ENCODE assay signal across 1 cellular context in the genomic region with DNA sequence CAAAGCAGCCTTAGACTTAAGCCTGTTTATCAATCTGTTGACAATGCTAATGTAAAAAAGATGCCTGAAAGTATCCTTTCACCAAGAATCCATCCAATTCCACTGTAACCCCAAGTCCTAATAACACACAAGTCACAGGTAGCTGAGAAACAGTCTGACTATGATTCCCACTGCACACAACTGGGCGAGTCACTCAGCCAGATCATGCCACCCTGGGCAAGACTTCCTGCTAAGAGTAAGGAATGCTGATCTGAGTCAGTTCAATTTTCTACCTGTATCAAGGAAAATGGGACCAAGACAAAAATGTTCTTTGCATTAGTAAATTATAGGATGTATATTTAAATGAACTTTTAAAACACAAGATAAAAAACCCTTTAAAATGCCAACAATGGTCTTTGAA.
TF ChIP-seq lines count a peak whose summit lies in the region.

No MANE protein-coding gene starts in this region.

TF ChIP-seq in GM23338, 12 proteins besides CTCF, POLR2A, EP300 and RAD21:
- TF ChIP-seq, protein P1, sequence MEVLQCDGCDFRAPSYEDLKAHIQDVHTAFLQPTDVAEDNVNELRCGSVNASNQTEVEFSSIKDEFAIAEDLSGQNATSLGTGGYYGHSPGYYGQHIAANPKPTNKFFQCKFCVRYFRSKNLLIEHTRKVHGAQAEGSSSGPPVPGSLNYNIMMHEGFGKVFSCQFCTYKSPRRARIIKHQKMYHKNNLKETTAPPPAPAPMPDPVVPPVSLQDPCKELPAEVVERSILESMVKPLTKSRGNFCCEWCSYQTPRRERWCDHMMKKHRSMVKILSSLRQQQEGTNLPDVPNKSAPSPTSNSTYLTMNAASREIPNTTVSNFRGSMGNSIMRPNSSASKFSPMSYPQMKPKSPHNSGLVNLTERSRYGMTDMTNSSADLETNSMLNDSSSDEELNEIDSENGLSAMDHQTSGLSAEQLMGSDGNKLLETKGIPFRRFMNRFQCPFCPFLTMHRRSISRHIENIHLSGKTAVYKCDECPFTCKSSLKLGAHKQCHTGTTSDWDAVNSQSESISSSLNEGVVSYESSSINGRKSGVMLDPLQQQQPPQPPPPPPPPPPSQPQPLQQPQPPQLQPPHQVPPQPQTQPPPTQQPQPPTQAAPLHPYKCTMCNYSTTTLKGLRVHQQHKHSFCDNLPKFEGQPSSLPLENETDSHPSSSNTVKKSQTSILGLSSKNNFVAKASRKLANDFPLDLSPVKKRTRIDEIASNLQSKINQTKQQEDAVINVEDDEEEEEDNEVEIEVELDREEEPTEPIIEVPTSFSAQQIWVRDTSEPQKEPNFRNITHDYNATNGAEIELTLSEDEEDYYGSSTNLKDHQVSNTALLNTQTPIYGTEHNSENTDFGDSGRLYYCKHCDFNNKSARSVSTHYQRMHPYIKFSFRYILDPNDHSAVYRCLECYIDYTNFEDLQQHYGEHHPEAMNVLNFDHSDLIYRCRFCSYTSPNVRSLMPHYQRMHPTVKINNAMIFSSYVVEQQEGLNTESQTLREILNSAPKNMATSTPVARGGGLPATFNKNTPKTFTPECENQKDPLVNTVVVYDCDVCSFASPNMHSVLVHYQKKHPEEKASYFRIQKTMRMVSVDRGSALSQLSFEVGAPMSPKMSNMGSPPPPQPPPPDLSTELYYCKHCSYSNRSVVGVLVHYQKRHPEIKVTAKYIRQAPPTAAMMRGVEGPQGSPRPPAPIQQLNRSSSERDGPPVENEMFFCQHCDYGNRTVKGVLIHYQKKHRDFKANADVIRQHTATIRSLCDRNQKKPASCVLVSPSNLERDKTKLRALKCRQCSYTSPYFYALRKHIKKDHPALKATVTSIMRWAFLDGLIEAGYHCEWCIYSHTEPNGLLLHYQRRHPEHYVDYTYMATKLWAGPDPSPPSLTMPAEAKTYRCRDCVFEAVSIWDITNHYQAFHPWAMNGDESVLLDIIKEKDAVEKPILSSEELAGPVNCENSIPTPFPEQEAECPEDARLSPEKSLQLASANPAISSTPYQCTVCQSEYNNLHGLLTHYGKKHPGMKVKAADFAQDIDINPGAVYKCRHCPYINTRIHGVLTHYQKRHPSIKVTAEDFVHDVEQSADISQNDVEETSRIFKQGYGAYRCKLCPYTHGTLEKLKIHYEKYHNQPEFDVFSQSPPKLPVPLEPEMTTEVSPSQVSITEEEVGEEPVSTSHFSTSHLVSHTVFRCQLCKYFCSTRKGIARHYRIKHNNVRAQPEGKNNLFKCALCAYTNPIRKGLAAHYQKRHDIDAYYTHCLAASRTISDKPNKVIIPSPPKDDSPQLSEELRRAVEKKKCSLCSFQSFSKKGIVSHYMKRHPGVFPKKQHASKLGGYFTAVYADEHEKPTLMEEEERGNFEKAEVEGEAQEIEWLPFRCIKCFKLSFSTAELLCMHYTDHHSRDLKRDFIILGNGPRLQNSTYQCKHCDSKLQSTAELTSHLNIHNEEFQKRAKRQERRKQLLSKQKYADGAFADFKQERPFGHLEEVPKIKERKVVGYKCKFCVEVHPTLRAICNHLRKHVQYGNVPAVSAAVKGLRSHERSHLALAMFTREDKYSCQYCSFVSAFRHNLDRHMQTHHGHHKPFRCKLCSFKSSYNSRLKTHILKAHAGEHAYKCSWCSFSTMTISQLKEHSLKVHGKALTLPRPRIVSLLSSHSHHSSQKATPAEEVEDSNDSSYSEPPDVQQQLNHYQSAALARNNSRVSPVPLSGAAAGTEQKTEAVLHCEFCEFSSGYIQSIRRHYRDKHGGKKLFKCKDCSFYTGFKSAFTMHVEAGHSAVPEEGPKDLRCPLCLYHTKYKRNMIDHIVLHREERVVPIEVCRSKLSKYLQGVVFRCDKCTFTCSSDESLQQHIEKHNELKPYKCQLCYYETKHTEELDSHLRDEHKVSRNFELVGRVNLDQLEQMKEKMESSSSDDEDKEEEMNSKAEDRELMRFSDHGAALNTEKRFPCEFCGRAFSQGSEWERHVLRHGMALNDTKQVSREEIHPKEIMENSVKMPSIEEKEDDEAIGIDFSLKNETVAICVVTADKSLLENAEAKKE (CRISPR knock-in tag; IDR thresholded peaks at IDR 0.05): no peak
- TF ChIP-seq ZNF331 (CRISPR knock-in tag; IDR thresholded peaks at IDR 0.05; ENCODE audit: low read depth) (no peak), EZH2 (IDR thresholded peaks at IDR 0.05; ENCODE audit: low read depth, unreplicated experiment) (no peak), EZH2phosphoT487 (IDR thresholded peaks at IDR 0.05; ENCODE audit: unreplicated experiment) (no peak), CREB1 (CRISPR knock-in tag; IDR thresholded peaks at IDR 0.05; ENCODE audit: low read depth) (no peak)
- TF ChIP-seq, protein P2, sequence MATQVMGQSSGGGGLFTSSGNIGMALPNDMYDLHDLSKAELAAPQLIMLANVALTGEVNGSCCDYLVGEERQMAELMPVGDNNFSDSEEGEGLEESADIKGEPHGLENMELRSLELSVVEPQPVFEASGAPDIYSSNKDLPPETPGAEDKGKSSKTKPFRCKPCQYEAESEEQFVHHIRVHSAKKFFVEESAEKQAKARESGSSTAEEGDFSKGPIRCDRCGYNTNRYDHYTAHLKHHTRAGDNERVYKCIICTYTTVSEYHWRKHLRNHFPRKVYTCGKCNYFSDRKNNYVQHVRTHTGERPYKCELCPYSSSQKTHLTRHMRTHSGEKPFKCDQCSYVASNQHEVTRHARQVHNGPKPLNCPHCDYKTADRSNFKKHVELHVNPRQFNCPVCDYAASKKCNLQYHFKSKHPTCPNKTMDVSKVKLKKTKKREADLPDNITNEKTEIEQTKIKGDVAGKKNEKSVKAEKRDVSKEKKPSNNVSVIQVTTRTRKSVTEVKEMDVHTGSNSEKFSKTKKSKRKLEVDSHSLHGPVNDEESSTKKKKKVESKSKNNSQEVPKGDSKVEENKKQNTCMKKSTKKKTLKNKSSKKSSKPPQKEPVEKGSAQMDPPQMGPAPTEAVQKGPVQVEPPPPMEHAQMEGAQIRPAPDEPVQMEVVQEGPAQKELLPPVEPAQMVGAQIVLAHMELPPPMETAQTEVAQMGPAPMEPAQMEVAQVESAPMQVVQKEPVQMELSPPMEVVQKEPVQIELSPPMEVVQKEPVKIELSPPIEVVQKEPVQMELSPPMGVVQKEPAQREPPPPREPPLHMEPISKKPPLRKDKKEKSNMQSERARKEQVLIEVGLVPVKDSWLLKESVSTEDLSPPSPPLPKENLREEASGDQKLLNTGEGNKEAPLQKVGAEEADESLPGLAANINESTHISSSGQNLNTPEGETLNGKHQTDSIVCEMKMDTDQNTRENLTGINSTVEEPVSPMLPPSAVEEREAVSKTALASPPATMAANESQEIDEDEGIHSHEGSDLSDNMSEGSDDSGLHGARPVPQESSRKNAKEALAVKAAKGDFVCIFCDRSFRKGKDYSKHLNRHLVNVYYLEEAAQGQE (IDR thresholded peaks at IDR 0.05; ENCODE audit: unreplicated experiment): no peak
